ENCODE assay signal across 8 cellular contexts in genomic region chr16:70770968-70771552, GRCh38. TPM values are rescaled to one million over a fixed set of nuclear protein-coding genes. Genes with fewer than 3 reads are reported as not detected.
DNase-seq lines count a peak whose midpoint lies in the region; ATAC-seq and TF ChIP-seq lines count a peak whose summit lies in the region.

No MANE protein-coding gene starts in this region.

- H3K36me3 ChIP-seq in Panc1 (ENCODE audit: control insufficient read depth, insufficient read depth, low read length), result no peaks in the 10 kb centered on the region; the same call in 1 of the 2 replicates
- H3K36me3 ChIP-seq in osteoblast (ENCODE audit: insufficient read depth, low read length), result peaks cover 24% of the 10 kb centered on the region
- H3K36me3 ChIP-seq in upper lobe of right lung, result peaks cover 64% of the 10 kb centered on the region

- H3K4me3 Mint-ChIP-seq in activated T-helper 17 cell treated with anti-CD3 and anti-CD28 coated beads, Interleukin-2, amount 50 U/mL, for 72 hours, result no peak overlapping the region

- H3K27ac Mint-ChIP-seq in activated T-helper 17 cell treated with anti-CD3 and anti-CD28 coated beads, Interleukin-2, amount 50 U/mL, for 72 hours, result no peak overlapping the region

- intact Hi-C loops in Panc1 (cut with micrococcal nuclease; ENCODE audit: unreplicated experiment) (loop anchor here (5.0 kb wide), 1 partner anchor 89 kb away; no protein-coding TSS in a partner anchor), upper lobe of right lung (cut with DNase I) (loop anchor here (10.0 kb wide), 1 partner anchor 96 kb away; no protein-coding TSS in a partner anchor)

- peak overlapping the region; percentile 21 for H3K4me2 ChIP-seq in osteoblast (ENCODE audit: insufficient read depth, low read length)

- H3K27me3 Mint-ChIP-seq in activated T-helper 17 cell treated with anti-CD3 and anti-CD28 coated beads, Interleukin-2, amount 50 U/mL, for 72 hours, result no peaks in the 10 kb centered on the region

- H3K4me1 Mint-ChIP-seq in activated T-helper 17 cell treated with anti-CD3 and anti-CD28 coated beads, Interleukin-2, amount 50 U/mL, for 72 hours, result no peaks in the 10 kb centered on the region

- no peaks in the 10 kb centered on the region for H4K20me1 ChIP-seq in osteoblast (ENCODE audit: insufficient read depth, low read length)

- H3K27ac ChIP-seq in Panc1 (ENCODE audit: low read length) (no peak overlapping the region), osteoblast (ENCODE audit: low read depth, low read length) (peak overlapping the region; percentile 38), upper lobe of right lung (no peak overlapping the region)

- peaks cover 62% of the 10 kb centered on the region for H3K36me3 Mint-ChIP-seq in activated T-helper 17 cell treated with anti-CD3 and anti-CD28 coated beads, Interleukin-2, amount 50 U/mL, for 72 hours (ENCODE audit: low read depth)

- H3K4me1 ChIP-seq in Panc1 (ENCODE audit: control insufficient read depth, insufficient read depth, low read length) (no peaks in the 10 kb centered on the region), osteoblast (ENCODE audit: insufficient read depth, low read length) (peaks cover 30% of the 10 kb centered on the region), upper lobe of right lung (no peaks in the 10 kb centered on the region)

- peak; percentile 87 for ATAC-seq in Panc1
- ATAC-seq in activated T-helper 17 cell treated with anti-CD3 and anti-CD28 coated beads, Interleukin-2, amount 50 U/mL, for 72 hours (replicated peaks), result peak; percentile 67
- peak; percentile 91 for ATAC-seq in upper lobe of right lung

- no peaks in the 10 kb centered on the region for H3K79me2 ChIP-seq in osteoblast (ENCODE audit: insufficient read depth, low read length)

- CTCF ChIA-PET in Panc1 (lab: Charles Lee), result interaction anchor here (0.5 to 1.1 kb wide), 11 partner anchors 9 to 1190 kb away, joined by 3 to 8 read pairs (median 4); no protein-coding TSS in a partner anchor

- POLR2A ChIA-PET in Panc1 (lab: Charles Lee), result interaction anchor here (0.6 kb wide), 1 partner anchor 83 kb away, joined by 3 read pairs; no protein-coding TSS in a partner anchor

- DNase-seq in COLO829 (ENCODE audit: low spot score), result peak; percentile 16
- peak; percentile 40 for DNase-seq in HCEC 1CT
- peak; percentile 41 for DNase-seq in Panc1 (ENCODE audit: low read depth, low spot score)
- DNase-seq in fibroblast of villous mesenchyme (ENCODE audit: low read depth), result peak; percentile 52
- DNase-seq in osteoblast (ENCODE audit: insufficient read length, low spot score, missing footprints), result peak; percentile 93
- DNase-seq in upper lobe of right lung, result peak; percentile 75
- no peak for DNase-seq in NK-92 (lab: John Stamatoyannopoulos, UW; ENCODE audit: unreplicated experiment)

- H3K9me3 Mint-ChIP-seq in activated T-helper 17 cell treated with anti-CD3 and anti-CD28 coated beads, Interleukin-2, amount 50 U/mL, for 72 hours, result no peaks in the 10 kb centered on the region

- TF ChIP-seq CTCF in Panc1 (IDR thresholded peaks at IDR 0.05), result peak; percentile 93
- peak; percentile 96 for TF ChIP-seq CTCF in fibroblast of villous mesenchyme (IDR thresholded peaks at IDR 0.05; ENCODE audit: insufficient read depth, low read depth, low read length)
- TF ChIP-seq CTCF in osteoblast (IDR thresholded peaks at IDR 0.05; ENCODE audit: extremely low read depth, low read depth, low read length), result peak; percentile 95
- peak; percentile 96 for TF ChIP-seq CTCF in upper lobe of right lung (IDR thresholded peaks at IDR 0.05)

- no peaks in the 10 kb centered on the region for H3K27me3 ChIP-seq in Panc1 (ENCODE audit: control insufficient read depth, insufficient read depth, low read length)
- H3K27me3 ChIP-seq in osteoblast (ENCODE audit: insufficient read depth, low read length), result no peaks in the 10 kb centered on the region
- no peaks in the 10 kb centered on the region for H3K27me3 ChIP-seq in upper lobe of right lung

- in situ Hi-C loops in Panc1 (cut with HindIII; ENCODE audit: low pct_unique_long_range_greater_than_20kb, low sequenced_read_pairs), result no loop called here

- no TSS peak for BruUV-seq in Panc1 (replicated peaks; lab: Mats Ljungman, UMichigan)

- H2AFZ ChIP-seq in osteoblast (ENCODE audit: low read length), result no peak overlapping the region

- H3K4me3 ChIP-seq in Panc1 (ENCODE audit: low read depth in 2 of 2, low read length in 2 of 2) (no peak overlapping the region), fibroblast of villous mesenchyme (ENCODE audit: low read depth, low read length) (no peak overlapping the region), osteoblast (ENCODE audit: insufficient read depth, low read length) (no peak overlapping the region), upper lobe of right lung (no peak overlapping the region)

- H3K9me3 ChIP-seq in Panc1 (ENCODE audit: control insufficient read depth, insufficient read depth, low read depth, low read length) (no peaks in the 10 kb centered on the region), osteoblast (ENCODE audit: low read depth, low read length) (no peaks in the 10 kb centered on the region), upper lobe of right lung (no peaks in the 10 kb centered on the region)

RNA-seq across cellular contexts. Expression of gene VAC14, which starts 29.9 kb away (rescaled TPM):
- total RNA-seq in Panc1 (2021; ENCODE audit: unreplicated experiment), result 37.9 TPM
- 37.7 TPM for polyA plus RNA-seq in Panc1 (2012; ENCODE audit: insufficient read length)
- 10 to 100 TPM; 22.4 to 34.9 TPM for total RNA-seq in activated T-helper 17 cell treated with anti-CD3 and anti-CD28 coated beads, Interleukin-2, amount 50 U/mL, for 72 hours
- 37.1 and 55.4 TPM in 2 replicates for total RNA-seq in fibroblast of villous mesenchyme
- 72.7 and 83.7 TPM in 2 replicates for total RNA-seq in osteoblast
- total RNA-seq in upper lobe of right lung, result 52.2 TPM
